Comparison of ENCODE assay signal across 8 cellular contexts in genomic region chr1:44714944-44715571, GRCh38.
DNase-seq lines count a peak whose midpoint lies in the region; ATAC-seq and TF ChIP-seq lines count a peak whose summit lies in the region.

No MANE protein-coding gene starts in this region.

- peak; percentile 65 for ATAC-seq in memory B cell (ENCODE audit: low read depth)
- ATAC-seq in stimulated activated naive CD8-positive, alpha-beta T cell treated with anti-CD3 and anti-CD28 coated beads, Interleukin-15, amount 100 ng/mL, for 72 hours: peak; percentile 85
- no peak for ATAC-seq in GM19351 (IDR thresholded peaks at IDR 0.05; ENCODE audit: unreplicated experiment)

- peak; percentile 97 for TF ChIP-seq CTCF in HL-60 (IDR thresholded peaks at IDR 0.05; ENCODE audit: insufficient read depth, low read length)

- H3K4me3 ChIP-seq in HL-60 (replicated peaks; ENCODE audit: insufficient read depth, low read length): no peak overlapping the region

- peak overlapping the region; percentile 21 for H3K4me3 Mint-ChIP-seq in memory B cell
- peak overlapping the region; percentile 47 to 65 for H3K4me3 Mint-ChIP-seq in stimulated activated naive CD8-positive, alpha-beta T cell treated with anti-CD3 and anti-CD28 coated beads, Interleukin-15, amount 100 ng/mL, for 72 hours

- peak overlapping the region; percentile 30; the same call in 1 of the 2 replicates for H3K27ac ChIP-seq in HL-60 (replicated peaks)

- peak; percentile 73 for DNase-seq in EL
- peak; percentile 78 to 87 for DNase-seq in HL-60 (ENCODE audit: low read depth in 1 of 2, low spot score in 1 of 2)
- DNase-seq in NCI-H82 treated with DMSO at 0.1 percent for 48 hours (lab: John Stamatoyannopoulos, UW; ENCODE audit: unreplicated experiment): peak; percentile 55
- peak; percentile 60 for DNase-seq in activated CD4-positive, alpha-beta T cell treated with anti-CD3 and anti-CD28 coated beads, Interleukin-2, amount 50 U/mL, for 1 hour
- peak; percentile 57 for DNase-seq in effector CD4-positive, alpha-beta T cell
- peak; percentile 71 to 73 for DNase-seq in memory B cell (ENCODE audit: low spot score in 2 of 2)
- DNase-seq in stimulated activated naive CD8-positive, alpha-beta T cell treated with anti-CD3 and anti-CD28 coated beads, Interleukin-15, amount 100 ng/mL, for 72 hours: peak; percentile 71 to 75

- no peaks in the 10 kb centered on the region for H3K27me3 Mint-ChIP-seq in memory B cell
- H3K27me3 Mint-ChIP-seq in stimulated activated naive CD8-positive, alpha-beta T cell treated with anti-CD3 and anti-CD28 coated beads, Interleukin-15, amount 100 ng/mL, for 72 hours: no peaks in the 10 kb centered on the region

- H3K27me3 ChIP-seq in HL-60 (ENCODE audit: insufficient read depth, poor library complexity, severe bottlenecking): no peaks in the 10 kb centered on the region

- H3K27ac Mint-ChIP-seq in memory B cell: peak overlapping the region; percentile 47
- peak overlapping the region in 1 of 2 donors; percentile 77 for H3K27ac Mint-ChIP-seq in stimulated activated naive CD8-positive, alpha-beta T cell treated with anti-CD3 and anti-CD28 coated beads, Interleukin-15, amount 100 ng/mL, for 72 hours

- H3K36me3 Mint-ChIP-seq in memory B cell: no peaks in the 10 kb centered on the region

- H3K9me3 Mint-ChIP-seq in memory B cell: no peaks in the 10 kb centered on the region
- H3K9me3 Mint-ChIP-seq in stimulated activated naive CD8-positive, alpha-beta T cell treated with anti-CD3 and anti-CD28 coated beads, Interleukin-15, amount 100 ng/mL, for 72 hours: no peaks in the 10 kb centered on the region

- peaks cover 25% of the 10 kb centered on the region for H3K4me1 Mint-ChIP-seq in memory B cell
- H3K4me1 Mint-ChIP-seq in stimulated activated naive CD8-positive, alpha-beta T cell treated with anti-CD3 and anti-CD28 coated beads, Interleukin-15, amount 100 ng/mL, for 72 hours: peaks cover 53% of the 10 kb centered on the region
